9 cellular contexts compared by ENCODE assay signal in genomic region chr17:21691883-21692703, GRCh38. TPM values are rescaled to one million over a fixed set of nuclear protein-coding genes. Genes with fewer than 3 reads are reported as not detected.
"Had no signal": no experiment of that assay in that cellular context is flagged by ENCODE, and none has a peak within 500 bp of the region (broad histone marks: within the 10 kb centered on the region; RNA-seq: fewer than 3 reads in every experiment).

KCNJ18 (plus strand) TSS chr17:21692523; CDS start chr17:21702787, 10,264 bp downstream.

RNA-seq across cellular contexts. Expression of gene KCNJ18, which starts in this region (rescaled TPM):
- total RNA-seq: HT1080, LHCN-M2, MCF 10A, OCI-LY7, PC-9, Peyer's patch, RPMI7951, SJCRH30 had no signal
- polyA plus RNA-seq: IgD-negative memory B cell had no signal
